Comparison of ENCODE assay signal across 10 cellular contexts in the genomic region with DNA sequence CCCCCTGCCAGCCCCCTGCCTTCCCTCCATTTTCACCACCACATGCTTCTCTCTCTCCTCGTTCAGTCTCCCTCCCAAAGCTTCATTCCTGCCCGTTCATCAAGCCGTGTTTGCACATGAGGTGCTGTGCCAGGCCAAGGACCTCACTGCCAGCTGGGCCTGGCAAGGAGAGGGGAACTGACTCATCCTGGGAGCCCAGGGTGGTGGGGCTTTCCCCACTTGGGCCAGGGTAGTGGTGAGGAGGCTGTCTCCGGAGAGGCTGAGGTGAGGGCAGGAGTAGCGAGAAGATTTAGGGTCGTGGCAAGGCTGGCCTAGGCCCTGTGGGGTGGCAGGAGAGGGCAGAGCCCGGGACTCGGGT. TPM values are rescaled to one million over a fixed set of nuclear protein-coding genes. Genes with fewer than 3 reads are reported as not detected.
DNase-seq lines count a peak whose midpoint lies in the region; ATAC-seq and TF ChIP-seq lines count a peak whose summit lies in the region.
"Had no signal": no experiment of that assay in that cellular context is flagged by ENCODE, and none has a peak within 500 bp of the region (broad histone marks: within the 10 kb centered on the region; RNA-seq: fewer than 3 reads in every experiment).

No MANE protein-coding gene starts in this region.

- no peak for DNase-seq in CD8-positive, alpha-beta T cell
- peak; percentile 33 to 43 for DNase-seq in cardiac fibroblast (ENCODE audit: low read depth in 2 of 2)
- DNase-seq in neural crest cell (ENCODE audit: low read depth, low spot score) = no peak
- DNase-seq in LoVo (ENCODE audit: low spot score) = no peak
- DNase-seq in effector CD8-positive, alpha-beta T cell (lab: John Stamatoyannopoulos, UW) = no peak
- no peak for DNase-seq in stimulated activated CD4-positive, alpha-beta T cell treated with anti-CD3 and anti-CD28 coated beads, Interleukin-2, amount 100 ng/mL, for 48 hours
- DNase-seq: NCI-H2081 treated with DMSO at 0.1 percent for 48 hours had no signal

- POLR2A ChIA-PET in CD8-positive, alpha-beta T cell (lab: Charles Lee) = no interaction called here

- TF ChIP-seq CTCF in CD8-positive, alpha-beta T cell (IDR thresholded peaks at IDR 0.05) = no peak
- TF ChIP-seq CTCF in cardiac fibroblast (IDR thresholded peaks at IDR 0.05; ENCODE audit: low read depth, low read length) (no peak), neural crest cell (conservative IDR thresholded peaks at IDR 0.05) (no peak)

- CTCF ChIA-PET in CD8-positive, alpha-beta T cell (lab: Charles Lee) = no interaction called here

- no peak overlapping the region for H3K4me3 Mint-ChIP-seq in CD8-positive, alpha-beta T cell
- H3K4me3 Mint-ChIP-seq in neural crest cell = no peak overlapping the region

- H3K4me1 Mint-ChIP-seq in CD8-positive, alpha-beta T cell (ENCODE audit: low read depth) = peaks cover 7% of the 10 kb centered on the region
- peaks cover 43% of the 10 kb centered on the region for H3K4me1 Mint-ChIP-seq in neural crest cell

- H3K36me3 Mint-ChIP-seq in CD8-positive, alpha-beta T cell = no peaks in the 10 kb centered on the region
- H3K36me3 Mint-ChIP-seq in neural crest cell (ENCODE audit: low read depth) = no peaks in the 10 kb centered on the region

- no peak overlapping the region for H3K27ac ChIP-seq in CD8-positive, alpha-beta T cell (ENCODE audit: low read depth, low read length)
- H3K27ac ChIP-seq in KOPT-K1 (ENCODE audit: low read depth, low read length, poor library complexity, severe bottlenecking) = peak overlapping the region; percentile 5
- H3K27ac ChIP-seq: neutrophil had no signal

- no peak for ATAC-seq in CD8-positive, alpha-beta T cell
- ATAC-seq in GM21367 (IDR thresholded peaks at IDR 0.05; ENCODE audit: unreplicated experiment) = no peak

- intact Hi-C loops in CD8-positive, alpha-beta T cell (cut with DNase I, micrococcal nuclease) = no loop called here

- H3K27me3 ChIP-seq in CD8-positive, alpha-beta T cell (ENCODE audit: insufficient read depth, low read length) = no peaks in the 10 kb centered on the region

- no peaks in the 10 kb centered on the region for H3K36me3 ChIP-seq in CD8-positive, alpha-beta T cell (ENCODE audit: insufficient read depth, low read length)
- no peaks in the 10 kb centered on the region for H3K36me3 ChIP-seq in KOPT-K1 (ENCODE audit: insufficient read depth, low read length)
- H3K36me3 ChIP-seq: neutrophil had no signal

- H3K27ac Mint-ChIP-seq in CD8-positive, alpha-beta T cell = peak overlapping the region; percentile 22
- peak overlapping the region; percentile 45 for H3K27ac Mint-ChIP-seq in neural crest cell (ENCODE audit: unreplicated experiment)

- H3K9me3 ChIP-seq in CD8-positive, alpha-beta T cell (ENCODE audit: low read length) = no peaks in the 10 kb centered on the region
- no peaks in the 10 kb centered on the region for H3K9me3 ChIP-seq in KOPT-K1 (ENCODE audit: insufficient read depth, low read length, poor library complexity, severe bottlenecking)
- H3K9me3 ChIP-seq: neutrophil had no signal

- no peaks in the 10 kb centered on the region for H3K27me3 Mint-ChIP-seq in CD8-positive, alpha-beta T cell (ENCODE audit: low read depth)
- peaks cover 5% of the 10 kb centered on the region for H3K27me3 Mint-ChIP-seq in neural crest cell (ENCODE audit: low read depth)

- H3K4me3 ChIP-seq in CD8-positive, alpha-beta T cell (ENCODE audit: low read depth, low read length) = no peak overlapping the region
- no peak overlapping the region for H3K4me3 ChIP-seq in cardiac fibroblast (replicated peaks in 1 of 2; ENCODE audit: low read depth in 2 of 2, low read length in 2 of 2)

- H3K9me3 Mint-ChIP-seq in CD8-positive, alpha-beta T cell = no peaks in the 10 kb centered on the region
- H3K9me3 Mint-ChIP-seq in neural crest cell = no peaks in the 10 kb centered on the region

- H3K4me1 ChIP-seq in CD8-positive, alpha-beta T cell (ENCODE audit: insufficient read depth, low read length) = peaks cover 6% of the 10 kb centered on the region

RNA-seq across cellular contexts. Expression of a gene that starts 30.4 kb away (rescaled TPM):
- total RNA-seq in CD8-positive, alpha-beta T cell = 10 to 100 TPM; 29.0 to 30.0 TPM
- total RNA-seq in neural crest cell = 99.0 and 99.7 TPM in 2 replicates

Comparison
In these comparisons a context has a peak if more than half of its experiments do, and no peak if none do; other contexts are left out.
1. DNase-seq: peak in cardiac fibroblast (2 of 2); none in CD8-positive, alpha-beta T cell (0 of 7), neural crest cell (single experiment), LoVo (single experiment), effector CD8-positive, alpha-beta T cell (single experiment) and stimulated activated CD4-positive, alpha-beta T cell treated with anti-CD3 and anti-CD28 coated beads, Interleukin-2, amount 100 ng/mL, for 48 hours (0 of 2).